In the genomic region with DNA sequence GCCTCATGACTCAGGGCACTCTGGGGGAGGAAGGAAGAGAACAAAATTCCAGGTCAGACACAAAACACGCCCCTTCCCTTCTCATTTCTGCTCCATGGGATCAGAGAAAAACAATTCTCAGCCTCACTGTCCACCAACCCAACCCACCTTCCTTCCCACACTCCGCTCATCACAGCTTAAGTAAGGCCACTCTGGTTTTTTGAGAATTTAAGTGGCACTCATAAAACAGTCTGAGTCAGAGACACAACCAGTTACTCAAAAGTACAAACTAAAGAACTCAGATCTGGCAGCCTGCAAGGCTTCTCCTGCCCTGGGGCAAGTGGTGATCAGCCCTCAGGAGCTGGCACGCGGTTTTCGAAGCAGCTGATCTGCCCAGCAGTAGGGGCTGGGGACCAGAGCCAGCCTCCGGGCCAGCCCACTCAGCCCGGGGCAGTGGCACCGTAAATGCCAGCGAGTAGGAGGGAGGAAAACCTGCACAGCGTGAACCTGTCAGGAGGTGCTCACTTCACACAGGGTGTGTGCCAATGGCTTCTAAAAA, we compare ENCODE assay signal across 14 cellular contexts. TPM values are rescaled to one million over a fixed set of nuclear protein-coding genes. Genes with fewer than 3 reads are reported as not detected.
A peak's percentile ranks its signal among the peaks of the same experiment; 100 is the strongest.
DNase-seq lines count a peak whose midpoint lies in the region; ATAC-seq and TF ChIP-seq lines count a peak whose summit lies in the region.
"Had no signal": no experiment of that assay in that cellular context is flagged by ENCODE, and none has a peak within 500 bp of the region (broad histone marks: within the 10 kb centered on the region; RNA-seq: fewer than 3 reads in every experiment).

No MANE protein-coding gene starts in this region.

- H3K4me1 ChIP-seq in left lung (no peaks in the 10 kb centered on the region), aorta (ENCODE audit: control insufficient read depth in 1 of 2, insufficient read depth in 2 of 2, low read length in 2 of 2) (peaks cover 0 to 2% of the 10 kb centered on the region in 2 donors)

- H3K9me3 ChIP-seq in left lung (no peaks in the 10 kb centered on the region), aorta (ENCODE audit: control insufficient read depth, low read length) (no peaks in the 10 kb centered on the region)

- no peaks in the 10 kb centered on the region for H3K36me3 ChIP-seq in left lung
- no peaks in the 10 kb centered on the region for H3K36me3 ChIP-seq in aorta (ENCODE audit: control insufficient read depth in 1 of 2, insufficient read depth in 2 of 2, low read length in 1 of 2)

- DNase-seq in DMS79 treated with DMSO at 0.1 percent for 48 hours (lab: John Stamatoyannopoulos, UW), result peak; percentile 2
- DNase-seq in DMS79 (lab: John Stamatoyannopoulos, UW), result no peak
- DNase-seq in epithelial cell of esophagus (ENCODE audit: low read depth), result peak; percentile 72
- peak; percentile 78 to 85 for DNase-seq in left lung
- DNase-seq in aorta, result peak in 1 of 2 donors; percentile 59
- DNase-seq in CD14-positive monocyte (ENCODE audit: low spot score), result no peak
- no peak for DNase-seq in DMS53 (lab: John Stamatoyannopoulos, UW)
- DNase-seq: activated T-cell treated with anti-CD3 and anti-CD28 coated beads for 4 hours; DND-41; stimulated activated CD4-positive, alpha-beta T cell treated with anti-CD3 and anti-CD28 coated beads, Interleukin-15, amount 100 ng/mL, for 24 hours had no signal

- H3K27me3 Mint-ChIP-seq in CD14-positive monocyte (ENCODE audit: low read depth in 3 of 3), result peaks cover 0 to 4% (median 0%) of the 10 kb centered on the region in 3 donors

- H3K4me1 Mint-ChIP-seq in CD14-positive monocyte, result peaks cover 3% of the 10 kb centered on the region
- H3K4me1 Mint-ChIP-seq: brain; stimulated activated effector memory CD8-positive, alpha-beta T cell treated with anti-CD3 and anti-CD28 coated beads, Interleukin-12 subunit alpha, Interleukin-12 subunit beta, amount 100 ng/mL, for 72 hours had no signal

- H3K36me3 Mint-ChIP-seq in CD14-positive monocyte, result no peaks in the 10 kb centered on the region
- H3K36me3 Mint-ChIP-seq: brain; stimulated activated effector memory CD8-positive, alpha-beta T cell treated with anti-CD3 and anti-CD28 coated beads, Interleukin-12 subunit alpha, Interleukin-12 subunit beta, amount 100 ng/mL, for 72 hours had no signal

- H3K27ac ChIP-seq in left lung (peak overlapping the region; percentile 7 to 49), aorta (ENCODE audit: low read depth in 1 of 2, low read length in 2 of 2) (no peak overlapping the region)
- H3K27ac ChIP-seq: 22Rv1 had no signal

- ATAC-seq in left lung (peak; percentile 93), aorta (ENCODE audit: low FRiP score) (peak; percentile 22), HG03571 (IDR thresholded peaks at IDR 0.05; ENCODE audit: unreplicated experiment) (no peak)
- ATAC-seq: stimulated activated effector memory CD8-positive, alpha-beta T cell treated with anti-CD3 and anti-CD28 coated beads, Interleukin-12 subunit alpha, Interleukin-12 subunit beta, amount 100 ng/mL, for 72 hours had no signal

- no peak overlapping the region for H3K4me3 Mint-ChIP-seq in CD14-positive monocyte
- H3K4me3 Mint-ChIP-seq: stimulated activated effector memory CD8-positive, alpha-beta T cell treated with anti-CD3 and anti-CD28 coated beads, Interleukin-12 subunit alpha, Interleukin-12 subunit beta, amount 100 ng/mL, for 72 hours had no signal

- intact Hi-C loops in left lung (cut with DNase I) (no loop called here), aorta (cut with DNase I) (no loop called here), CD14-positive monocyte (cut with micrococcal nuclease) (no loop called here)

- H3K4me3 ChIP-seq in epithelial cell of esophagus (ENCODE audit: low read length) (no peak overlapping the region), left lung (no peak overlapping the region), aorta (ENCODE audit: low read length in 2 of 2) (no peak overlapping the region)

- WGBS in aorta, 2 donors, result 37 to 49% methylated on average over 10 of the region's 10 CpGs

- H3K27ac Mint-ChIP-seq in CD14-positive monocyte, result no peak overlapping the region
- H3K27ac Mint-ChIP-seq: stimulated activated effector memory CD8-positive, alpha-beta T cell treated with anti-CD3 and anti-CD28 coated beads, Interleukin-12 subunit alpha, Interleukin-12 subunit beta, amount 100 ng/mL, for 72 hours had no signal

- no peak for TF ChIP-seq CTCF in epithelial cell of esophagus (IDR thresholded peaks at IDR 0.05; ENCODE audit: insufficient read depth, low read depth, low read length, missing control alignments)
- no peak for TF ChIP-seq CTCF in left lung (IDR thresholded peaks at IDR 0.05)
- TF ChIP-seq CTCF in CD14-positive monocyte (IDR thresholded peaks at IDR 0.05), result no peak

- H3K27me3 ChIP-seq in left lung, result no peaks in the 10 kb centered on the region
- no peaks in the 10 kb centered on the region for H3K27me3 ChIP-seq in aorta (ENCODE audit: control insufficient read depth in 1 of 2, insufficient read depth in 2 of 2, low read length in 1 of 2)

- peaks cover 0 to 2% (median 0%) of the 10 kb centered on the region in 7 donors for H3K9me3 Mint-ChIP-seq in CD14-positive monocyte
- H3K9me3 Mint-ChIP-seq: stimulated activated effector memory CD8-positive, alpha-beta T cell treated with anti-CD3 and anti-CD28 coated beads, Interleukin-12 subunit alpha, Interleukin-12 subunit beta, amount 100 ng/mL, for 72 hours had no signal

RNA-seq across cellular contexts. Expression of a gene that starts 39.1 kb away (rescaled TPM):
- total RNA-seq in left lung, result 100 to 1,000 TPM in 1 of 2 donors, 10 to 100 TPM in 1; 80.5 to 195 TPM
- total RNA-seq in aorta, result 100 to 1,000 TPM in 1 of 2 donors, 10 to 100 TPM in 1; 55.8 to 117 TPM
- 10 to 100 TPM; 13.6 to 14.5 TPM for polyA plus RNA-seq in aorta
- polyA plus RNA-seq in CD14-positive monocyte, result under 1 TPM; 0.33 to 0.91 TPM

Comparison
In these comparisons a context has a peak if more than half of its experiments do, and no peak if none do; other contexts are left out.
1. DNase-seq: peak in DMS79 treated with DMSO at 0.1 percent for 48 hours (single experiment), epithelial cell of esophagus (single experiment) and left lung (2 of 2); none in DMS79 (single experiment), CD14-positive monocyte (single experiment) and DMS53 (single experiment).
2. H3K27ac ChIP-seq: peak in left lung (2 of 2); none in aorta (0 of 2).